ENCODE assay signal across 35 cellular contexts in the genomic region with DNA sequence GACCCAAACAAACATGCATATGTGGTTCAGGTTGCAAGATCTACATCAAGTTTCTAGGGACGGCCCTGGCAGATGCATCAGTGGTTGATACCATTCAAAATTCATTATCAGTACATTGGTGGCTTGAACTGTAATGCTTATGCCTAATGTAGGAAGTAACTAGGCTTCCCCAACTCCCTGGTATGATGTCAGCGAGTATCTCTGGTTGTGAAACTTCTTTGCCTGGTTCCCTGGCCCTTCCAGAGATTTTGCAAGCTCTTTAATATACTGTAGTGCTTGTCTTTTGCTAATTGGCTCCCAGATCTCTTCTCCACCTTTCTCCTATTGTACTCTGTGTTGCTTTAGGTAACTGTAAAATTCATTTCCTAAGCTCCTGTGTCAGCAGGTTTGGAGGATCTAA.
"Had no signal": no experiment of that assay in that cellular context is flagged by ENCODE, and none has a peak within 500 bp of the region (broad histone marks: within the 10 kb centered on the region; RNA-seq: fewer than 3 reads in every experiment).

No MANE protein-coding gene starts in this region.

- H3K27ac ChIP-seq: pancreas, prostate gland, skin epidermis, thoracic aorta, WERI-Rb-1 had no signal

- H3K9me3 ChIP-seq: pancreas, prostate gland, thoracic aorta had no signal

- H3K4me3 ChIP-seq: pancreas, prostate gland, skin epidermis, thoracic aorta had no signal

- DNase-seq: activated CD4-positive, alpha-beta T cell treated with anti-CD3 and anti-CD28 coated beads for 48 hours; activated CD4-positive, alpha-beta T cell treated with anti-CD3 and anti-CD28 coated beads, Interleukin-2, amount 50 U/mL, for 48 hours; activated CD8-positive, alpha-beta memory T cell treated with anti-CD3 and anti-CD28 coated beads for 24 hours; activated gamma-delta T cell; activated naive CD4-positive, alpha-beta T cell treated with anti-CD3 and anti-CD28 coated beads, Interleukin-2, amount 10 ng/mL, durations not matched to agents 7 days and 5 days; activated naive CD8-positive, alpha-beta T cell treated with anti-CD3 and anti-CD28 coated beads, Interleukin-2, amount 10 ng/mL, durations not matched to agents 7 days and 5 days; amygdala; dermis blood vessel endothelial cell; effector memory CD4-positive, alpha-beta T cell; erythroblast; foreskin fibroblast; head of caudate nucleus; hippocampal formation; kidney; left colon; midbrain; naive thymus-derived CD8-positive, alpha-beta T cell; nucleus accumbens; pancreas; retina; stimulated activated CD4-positive, alpha-beta T cell treated with anti-CD3 and anti-CD28 coated beads, Interleukin-12 subunit alpha, Interleukin-12 subunit beta, amount 100 ng/mL, for 4 hours; stimulated activated CD4-positive, alpha-beta T cell treated with anti-CD3 and anti-CD28 coated beads, Interleukin-4, amount 100 ng/mL, for 1 hour; T-helper 1 cell; T-helper 9 cell; trophoblast cell; WERI-Rb-1 had no signal

- H3K36me3 Mint-ChIP-seq: activated naive CD4-positive, alpha-beta T cell treated with anti-CD3 and anti-CD28 coated beads, Interleukin-2, amount 10 ng/mL, durations not matched to agents 7 days and 5 days; activated naive CD8-positive, alpha-beta T cell treated with anti-CD3 and anti-CD28 coated beads, Interleukin-2, amount 10 ng/mL, durations not matched to agents 7 days and 5 days; naive thymus-derived CD8-positive, alpha-beta T cell had no signal

- H3K27ac Mint-ChIP-seq: activated naive CD4-positive, alpha-beta T cell treated with anti-CD3 and anti-CD28 coated beads, Interleukin-2, amount 10 ng/mL, durations not matched to agents 7 days and 5 days; activated naive CD8-positive, alpha-beta T cell treated with anti-CD3 and anti-CD28 coated beads, Interleukin-2, amount 10 ng/mL, durations not matched to agents 7 days and 5 days; activated T-helper 1 cell treated with anti-CD3 and anti-CD28 coated beads, Interleukin-12 subunit alpha, Interleukin-12 subunit beta, Interleukin-2, Interleukin-4 antibody, amounts not matched to agents 30 ng/mL and 10 ng/mL and 1 ng/mL, durations not matched to agents 14 hours and 24 hours and 36 hours; naive thymus-derived CD8-positive, alpha-beta T cell; stimulated activated naive CD8-positive, alpha-beta T cell treated with anti-CD3 and anti-CD28 coated beads, Interleukin-15, Interleukin-2, amounts not matched to agents 100 ng/mL and 50 ng/mL, for 24 hours had no signal

- H3K4me3 Mint-ChIP-seq: activated naive CD4-positive, alpha-beta T cell treated with anti-CD3 and anti-CD28 coated beads, Interleukin-2, amount 10 ng/mL, durations not matched to agents 7 days and 5 days; activated naive CD8-positive, alpha-beta T cell treated with anti-CD3 and anti-CD28 coated beads, Interleukin-2, amount 10 ng/mL, durations not matched to agents 7 days and 5 days; activated T-helper 1 cell treated with anti-CD3 and anti-CD28 coated beads, Interleukin-12 subunit alpha, Interleukin-12 subunit beta, Interleukin-2, Interleukin-4 antibody, amounts not matched to agents 30 ng/mL and 10 ng/mL and 1 ng/mL, durations not matched to agents 14 hours and 24 hours and 36 hours; central memory CD8-positive, alpha-beta T cell; naive thymus-derived CD8-positive, alpha-beta T cell; neural crest cell; stimulated activated naive CD8-positive, alpha-beta T cell treated with anti-CD3 and anti-CD28 coated beads, Interleukin-15, Interleukin-2, amounts not matched to agents 100 ng/mL and 50 ng/mL, for 24 hours had no signal

- H3K9me3 Mint-ChIP-seq: activated naive CD4-positive, alpha-beta T cell treated with anti-CD3 and anti-CD28 coated beads, Interleukin-2, amount 10 ng/mL, durations not matched to agents 7 days and 5 days; activated T-helper 1 cell treated with anti-CD3 and anti-CD28 coated beads, Interleukin-12 subunit alpha, Interleukin-12 subunit beta, Interleukin-2, Interleukin-4 antibody, amounts not matched to agents 30 ng/mL and 10 ng/mL and 1 ng/mL, durations not matched to agents 14 hours and 24 hours and 36 hours; central memory CD8-positive, alpha-beta T cell; neural crest cell; stimulated activated naive CD8-positive, alpha-beta T cell treated with anti-CD3 and anti-CD28 coated beads, Interleukin-15, Interleukin-2, amounts not matched to agents 100 ng/mL and 50 ng/mL, for 24 hours had no signal

- ATAC-seq: activated CD4-positive, CD25-positive, alpha-beta regulatory T cell treated with anti-CD3 and anti-CD28 coated beads, Interleukin-2, amount 50 U/mL, for 24 hours; left colon; naive thymus-derived CD8-positive, alpha-beta T cell; pancreas; sciatic nerve had no signal

- H3K27me3 ChIP-seq: pancreas had no signal

- H3K27me3 Mint-ChIP-seq: activated naive CD4-positive, alpha-beta T cell treated with anti-CD3 and anti-CD28 coated beads, Interleukin-2, amount 10 ng/mL, durations not matched to agents 7 days and 5 days; activated naive CD8-positive, alpha-beta T cell treated with anti-CD3 and anti-CD28 coated beads, Interleukin-2, amount 10 ng/mL, durations not matched to agents 7 days and 5 days; central memory CD8-positive, alpha-beta T cell; naive thymus-derived CD8-positive, alpha-beta T cell; stimulated activated naive CD8-positive, alpha-beta T cell treated with anti-CD3 and anti-CD28 coated beads, Interleukin-15, Interleukin-2, amounts not matched to agents 100 ng/mL and 50 ng/mL, for 24 hours had no signal

- H3K4me1 Mint-ChIP-seq: activated naive CD4-positive, alpha-beta T cell treated with anti-CD3 and anti-CD28 coated beads, Interleukin-2, amount 10 ng/mL, durations not matched to agents 7 days and 5 days; activated naive CD8-positive, alpha-beta T cell treated with anti-CD3 and anti-CD28 coated beads, Interleukin-2, amount 10 ng/mL, durations not matched to agents 7 days and 5 days; central memory CD8-positive, alpha-beta T cell; naive thymus-derived CD8-positive, alpha-beta T cell; neural crest cell had no signal

- H3K36me3 ChIP-seq: pancreas, prostate gland, thoracic aorta, WERI-Rb-1 had no signal

- H3K4me1 ChIP-seq: pancreas, prostate gland had no signal
